Comparison of ENCODE assay signal across 8 cellular contexts in the genomic region with DNA sequence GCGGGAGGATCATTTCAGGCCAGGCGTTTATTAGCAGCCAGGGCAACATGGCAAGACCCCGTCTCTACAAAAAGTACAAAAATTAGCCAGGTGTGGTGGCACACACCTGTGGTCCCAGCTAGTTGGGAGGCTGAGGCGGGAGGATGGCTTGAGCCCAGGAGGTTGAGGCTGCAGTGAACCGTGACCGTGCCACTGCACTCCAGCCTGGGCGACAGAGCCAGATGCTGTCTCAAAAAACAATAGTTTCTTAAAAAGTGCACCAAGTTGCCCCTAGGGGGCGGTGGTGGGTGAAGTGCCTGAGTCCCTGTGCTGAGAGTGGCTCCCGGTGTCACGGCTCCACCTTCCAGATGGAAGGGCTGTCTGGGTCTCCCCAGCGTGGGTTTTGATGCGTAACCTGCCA.
DNase-seq lines count a peak whose midpoint lies in the region; ATAC-seq and TF ChIP-seq lines count a peak whose summit lies in the region.
"Not testable (repeated sequence)": the region's sequence is repeated elsewhere in the genome, so short reads cannot be mapped to it uniquely, and the experiment has no call there.

No MANE protein-coding gene starts in this region.

- not testable (repeated sequence) for H3K4me3 Mint-ChIP-seq in CD4-positive, alpha-beta T cell; HFFc6; naive thymus-derived CD8-positive, alpha-beta T cell

- H3K4me1 Mint-ChIP-seq in CD4-positive, alpha-beta T cell (ENCODE audit: low read depth): not testable (repeated sequence)
- peaks cover 26% of the 10 kb centered on the region for H3K4me1 Mint-ChIP-seq in HFFc6 (ENCODE audit: low read depth)
- H3K4me1 Mint-ChIP-seq in naive thymus-derived CD8-positive, alpha-beta T cell: peaks cover 9 to 31% (median 11%) of the 10 kb centered on the region in 4 donors

- not testable (repeated sequence) for H3K4me3 ChIP-seq in foreskin fibroblast (ENCODE audit: low read depth in 1 of 2, low read length in 2 of 2)

- POLR2A ChIA-PET in CD4-positive, alpha-beta T cell (lab: Charles Lee); naive thymus-derived CD8-positive, alpha-beta T cell (lab: Charles Lee): not testable (repeated sequence)

- H3K27ac ChIP-seq in CD4-positive, alpha-beta T cell (ENCODE audit: low read depth, low read length): not testable (repeated sequence)
- H3K27ac ChIP-seq in VCaP: peak overlapping the region; percentile 47

- H3K27ac Mint-ChIP-seq in CD4-positive, alpha-beta T cell; HFFc6: not testable (repeated sequence)
- H3K27ac Mint-ChIP-seq in naive thymus-derived CD8-positive, alpha-beta T cell: peak overlapping the region in 2 of 10 donors; percentile 34 to 59

- peaks cover 16% of the 10 kb centered on the region for H3K36me3 Mint-ChIP-seq in CD4-positive, alpha-beta T cell (ENCODE audit: low read depth)
- H3K36me3 Mint-ChIP-seq in HFFc6 (ENCODE audit: low read depth): not testable (repeated sequence)
- peaks cover 0 to 17% (median 2%) of the 10 kb centered on the region in 3 donors for H3K36me3 Mint-ChIP-seq in naive thymus-derived CD8-positive, alpha-beta T cell

- peak; percentile 67 for TF ChIP-seq CTCF in CD4-positive, alpha-beta T cell (IDR thresholded peaks at IDR 0.05)
- TF ChIP-seq CTCF in HFFc6 (IDR thresholded peaks at IDR 0.05) (peak; percentile 92), VCaP (conservative IDR thresholded peaks at IDR 0.05) (peak; percentile 61), foreskin fibroblast (IDR thresholded peaks at IDR 0.05; ENCODE audit: low read depth, low read length) (peak; percentile 72)

- H3K27me3 ChIP-seq in CD4-positive, alpha-beta T cell (ENCODE audit: control insufficient read depth, insufficient read depth, low read length): not testable (repeated sequence)

- peak; percentile 41 to 59 (median 51) for DNase-seq in CD4-positive, alpha-beta T cell
- DNase-seq in HFFc6: peak; percentile 50
- peak; percentile 41 to 67 for DNase-seq in NCI-H526 (lab: John Stamatoyannopoulos, UW)
- DNase-seq in activated naive CD4-positive, alpha-beta T cell treated with anti-CD3 and anti-CD28 coated beads, Interleukin-2, amount 50 U/mL, for 16 hours: peak; percentile 68
- peak in 1 of 2 donors; percentile 77 for DNase-seq in foreskin fibroblast
- peak; percentile 37 to 80 (median 54) for DNase-seq in naive thymus-derived CD8-positive, alpha-beta T cell
- DNase-seq in stimulated activated CD8-positive, alpha-beta memory T cell treated with anti-CD3 and anti-CD28 coated beads, Interleukin-15, amount 100 ng/mL, for 48 hours (ENCODE audit: low read depth in 2 of 2): peak; percentile 19 to 33

- H3K9me3 ChIP-seq in CD4-positive, alpha-beta T cell (ENCODE audit: control insufficient read depth, low read length): not testable (repeated sequence)

- not testable (repeated sequence) for H3K27me3 Mint-ChIP-seq in CD4-positive, alpha-beta T cell; HFFc6 (ENCODE audit: insufficient read depth); naive thymus-derived CD8-positive, alpha-beta T cell

- H3K9me3 Mint-ChIP-seq in CD4-positive, alpha-beta T cell; HFFc6; naive thymus-derived CD8-positive, alpha-beta T cell: not testable (repeated sequence)

- peak; percentile 63 for ATAC-seq in CD4-positive, alpha-beta T cell (ENCODE audit: poor library complexity)
- ATAC-seq in naive thymus-derived CD8-positive, alpha-beta T cell: peak; percentile 51 to 60

- intact Hi-C loops in CD4-positive, alpha-beta T cell (cut with DNase I, micrococcal nuclease): not testable (repeated sequence)

- CTCF ChIA-PET in CD4-positive, alpha-beta T cell (lab: Charles Lee): interaction anchor here (2.4 kb wide), 1 partner anchor 220 kb away, joined by 20 read pairs; no protein-coding TSS in a partner anchor
